In the genomic region with DNA sequence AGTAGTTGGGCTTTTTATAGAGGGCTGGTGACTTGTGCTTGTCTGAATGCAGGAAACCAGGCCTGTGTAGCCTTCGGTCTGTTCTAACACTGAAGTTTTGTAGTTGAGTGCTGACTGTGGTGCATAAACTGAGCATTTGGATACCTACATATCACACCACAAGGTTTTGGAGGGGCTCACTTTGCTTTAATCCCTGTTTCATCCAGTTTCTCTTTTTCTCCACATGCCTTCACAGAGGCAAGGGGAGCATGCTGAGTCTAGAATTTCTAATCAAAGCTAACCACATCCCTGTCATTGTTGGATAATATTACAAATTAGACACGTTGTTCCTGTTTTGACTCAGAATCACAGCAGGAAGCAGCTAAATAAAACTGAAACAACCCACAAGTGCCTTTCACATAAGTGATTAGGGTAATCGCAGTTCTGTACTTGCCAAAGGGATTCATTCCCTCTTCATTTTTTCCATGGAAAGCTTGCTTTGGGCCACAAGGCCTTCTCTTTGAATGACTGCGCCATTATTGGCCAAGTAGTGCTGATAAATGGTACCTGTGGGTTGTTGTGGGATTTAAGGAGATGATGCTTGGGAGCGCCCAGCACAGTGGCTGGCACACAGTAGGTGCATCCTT, we compare ENCODE assay signal across 8 cellular contexts. TPM values are rescaled to one million over a fixed set of nuclear protein-coding genes. Genes with fewer than 3 reads are reported as not detected.
A peak's percentile ranks its signal among the peaks of the same experiment; 100 is the strongest.
DNase-seq lines count a peak whose midpoint lies in the region; ATAC-seq and TF ChIP-seq lines count a peak whose summit lies in the region.

No MANE protein-coding gene starts in this region.

- H3K27ac ChIP-seq in spleen = peak overlapping the region; percentile 65 to 100 (median 90)
- H3K27ac ChIP-seq in body of pancreas = peak overlapping the region in 2 of 4 donors; percentile 2 to 35
- no peak overlapping the region for H3K27ac ChIP-seq in substantia nigra (ENCODE audit: low read depth, low read length, poor library complexity, severe bottlenecking)

- WGBS in spleen, 5 donors = 39 to 43% (median 40%) methylated on average over 5 of the region's 5 CpGs
- 80 to 94% methylated on average over 5 of the region's 5 CpGs for WGBS in body of pancreas, 2 donors

- peaks cover 0 to 89% (median 55%) of the 10 kb centered on the region in 6 donors for H3K36me3 ChIP-seq in spleen
- H3K36me3 ChIP-seq in body of pancreas (replicated peaks in 1 of 2; ENCODE audit: insufficient read depth in 1 of 2, low read depth in 2 of 2) = peaks cover 4 to 13% of the 10 kb centered on the region in 2 donors

- intact Hi-C loops in spleen (cut with DNase I; ENCODE audit: low total_unique reads) (no loop called here), body of pancreas (cut with DNase I) (no loop called here)

- peak; percentile 21 for DNase-seq in activated gamma-delta T cell treated with Interleukin-2 at 50 U/mL for 16 hours
- no peak for DNase-seq in activated gamma-delta T cell (lab: John Stamatoyannopoulos, UW)
- peak; percentile 31 for DNase-seq in NCI-H69 (lab: John Stamatoyannopoulos, UW)
- DNase-seq in chondrocyte (ENCODE audit: low spot score) = no peak
- no peak for DNase-seq in spleen
- no peak for DNase-seq in body of pancreas
- no peak for DNase-seq in substantia nigra (lab: John Stamatoyannopoulos, UW)
- no peak for DNase-seq in foreskin fibroblast

- H3K4me3 ChIP-seq in spleen = peak overlapping the region in 1 of 8 donors; percentile 42
- no peak overlapping the region for H3K4me3 ChIP-seq in body of pancreas
- no peak overlapping the region for H3K4me3 ChIP-seq in foreskin fibroblast (ENCODE audit: low read depth in 1 of 2, low read length in 2 of 2)

- TF ChIP-seq POLR2A in spleen (IDR thresholded peaks at IDR 0.05) (no peak), body of pancreas (IDR thresholded peaks at IDR 0.05) (no peak)

- H3K36me3 Mint-ChIP-seq in chondrocyte (ENCODE audit: low read depth) = peaks cover 16% of the 10 kb centered on the region

- TF ChIP-seq CTCF in chondrocyte (IDR thresholded peaks at IDR 0.05) = no peak
- no peak for TF ChIP-seq CTCF in spleen (IDR thresholded peaks at IDR 0.05 in 8 of 11, conservative IDR thresholded peaks at IDR 0.05 in 3 of 11)
- TF ChIP-seq CTCF in body of pancreas (IDR thresholded peaks at IDR 0.05) = no peak
- no peak for TF ChIP-seq CTCF in foreskin fibroblast (IDR thresholded peaks at IDR 0.05; ENCODE audit: low read depth, low read length)

- no peaks in the 10 kb centered on the region for H3K9me3 ChIP-seq in spleen
- no peaks in the 10 kb centered on the region for H3K9me3 ChIP-seq in body of pancreas

- peaks cover 76 to 100% (median 97%) of the 10 kb centered on the region in 6 donors for H3K4me1 ChIP-seq in spleen
- H3K4me1 ChIP-seq in body of pancreas = peaks cover 19% of the 10 kb centered on the region

- H3K27me3 ChIP-seq in spleen (replicated peaks in 1 of 7) (no peaks in the 10 kb centered on the region), body of pancreas (no peaks in the 10 kb centered on the region)

- no peak for ATAC-seq in body of pancreas

- no peaks in the 10 kb centered on the region for H3K27me3 Mint-ChIP-seq in chondrocyte (ENCODE audit: low read depth)

- H3K4me1 Mint-ChIP-seq in chondrocyte (ENCODE audit: low read depth) = peaks cover 64% of the 10 kb centered on the region

- H3K27ac Mint-ChIP-seq in chondrocyte (ENCODE audit: unreplicated experiment) = peak overlapping the region; percentile 50

- no peak overlapping the region for H3K4me3 Mint-ChIP-seq in chondrocyte (ENCODE audit: unreplicated experiment)

- peaks cover 3% of the 10 kb centered on the region for H3K9me3 Mint-ChIP-seq in chondrocyte (ENCODE audit: low read depth)

RNA-seq across cellular contexts. Expression of a gene that starts 48.9 kb away (rescaled TPM):
- total RNA-seq in chondrocyte (25.7 to 52.2 TPM (median 28.4 TPM) in 3 replicates), spleen (100 to 1,000 TPM; 163 to 322 (median 277) TPM), body of pancreas (100 to 1,000 TPM in 1 of 2 donors, 10 to 100 TPM in 1; 91.8 to 143 TPM)
- 10 to 100 TPM; 18.2 to 45.6 (median 33.7) TPM for polyA plus RNA-seq in spleen

Comparison
In these comparisons a context has a peak if more than half of its experiments do, and no peak if none do; other contexts are left out.
1. DNase-seq: peak in activated gamma-delta T cell treated with Interleukin-2 at 50 U/mL for 16 hours (single experiment) and NCI-H69 (single experiment); none in activated gamma-delta T cell (single experiment), chondrocyte (single experiment), spleen (single experiment), body of pancreas (0 of 4), substantia nigra (0 of 49) and foreskin fibroblast (0 of 2).